Comparison of ENCODE assay signal across 12 cellular contexts in genomic region chr6:168133186-168133585, GRCh38. TPM values are rescaled to one million over a fixed set of nuclear protein-coding genes. Genes with fewer than 3 reads are reported as not detected.
DNase-seq lines count a peak whose midpoint lies in the region; ATAC-seq lines count a peak whose summit lies in the region.
"Had no signal": no experiment of that assay in that cellular context is flagged by ENCODE, and none has a peak within 500 bp of the region (broad histone marks: within the 10 kb centered on the region; RNA-seq: fewer than 3 reads in every experiment).

No MANE protein-coding gene starts in this region.

- intact Hi-C loops in Right ventricle myocardium superior (cut with DNase I) = no loop called here

- in situ Hi-C loops in ACHN (cut with HindIII; ENCODE audit: low pct_ligation_motif_present, low pct_unique_long_range_greater_than_20kb, low sequenced_read_pairs) = no loop called here

- ATAC-seq in Right ventricle myocardium superior (ENCODE audit: poor library complexity) = peak; percentile 57
- ATAC-seq in HG03280 (IDR thresholded peaks at IDR 0.05; ENCODE audit: unreplicated experiment) = no peak
- ATAC-seq in GM19452 (IDR thresholded peaks at IDR 0.05; ENCODE audit: unreplicated experiment) = no peak
- ATAC-seq: stimulated activated naive CD8-positive, alpha-beta T cell treated with anti-CD3 and anti-CD28 coated beads, Interleukin-15, Interleukin-2, amounts not matched to agents 100 U/mL and 50 U/mL, for 24 hours had no signal

- DNase-seq in ACHN (peak; percentile 6), NCI-H524 (lab: John Stamatoyannopoulos, UW) (peak; percentile 73 to 75), Right ventricle myocardium superior (peak; percentile 72), nucleus accumbens (lab: John Stamatoyannopoulos, UW) (peak in 36 of 56 donors; percentile 9 to 74 (median 50)), GM19238 (ENCODE audit: insufficient read length, low spot score) (no peak), dedifferentiated amniotic fluid mesenchymal stem cell (ENCODE audit: extremely low spot score) (no peak)
- DNase-seq: CD8-positive, alpha-beta memory T cell; NCI-H1092 treated with DMSO at 0.1 percent for 48 hours; stimulated activated naive CD8-positive, alpha-beta T cell treated with anti-CD3 and anti-CD28 coated beads, Interleukin-15, Interleukin-2, amounts not matched to agents 100 U/mL and 50 U/mL, for 24 hours had no signal

RNA-seq across cellular contexts. Expression of gene FRMD1, which starts 54.2 kb away (rescaled TPM):
- total RNA-seq in Right ventricle myocardium superior = 1.0 TPM
- total RNA-seq: CD8-positive, alpha-beta memory T cell; pancreas had no signal

Comparison
In these comparisons a context has a peak if more than half of its experiments do, and no peak if none do; other contexts are left out.
1. DNase-seq: peak in ACHN (single experiment), NCI-H524 (2 of 2), Right ventricle myocardium superior (single experiment) and nucleus accumbens (36 of 56); none in GM19238 (single experiment) and dedifferentiated amniotic fluid mesenchymal stem cell (single experiment).